Comparison of ENCODE assay signal across 1 cellular context in genomic region chr11:46361283-46362145, GRCh38.
TF ChIP-seq lines count a peak whose summit lies in the region.

No MANE protein-coding gene starts in this region.

TF ChIP-seq in K562, 482 proteins besides CTCF, POLR2A, EP300 and RAD21 (continued from another document and continues in another):
- TF ChIP-seq USF1 (CRISPR knock-in tag; IDR thresholded peaks at IDR 0.05) (no peak), RFX7 (CRISPR knock-in tag; IDR thresholded peaks at IDR 0.05) (no peak), GMEB1 (CRISPR knock-in tag; IDR thresholded peaks at IDR 0.05) (no peak; the same call in 1 of the 2 replicates), ILK (tag; IDR thresholded peaks at IDR 0.05; ENCODE audit: borderline replicate concordance, low read depth) (no peak), TAL1 (IDR thresholded peaks at IDR 0.05) (no peak), HDAC6 (IDR thresholded peaks at IDR 0.05; ENCODE audit: low read depth, low read length) (no peak), TOE1 (IDR thresholded peaks at IDR 0.05; ENCODE audit: borderline replicate concordance) (no peak), TOE1 (CRISPR knock-in tag; IDR thresholded peaks at IDR 0.05; ENCODE audit: borderline replicate concordance, low read depth) (no peak), ZNF184 (CRISPR knock-in tag; IDR thresholded peaks at IDR 0.05) (no peak), ZEB2 (IDR thresholded peaks at IDR 0.05) (no peak), FOXA1 (IDR thresholded peaks at IDR 0.05; ENCODE audit: borderline replicate concordance) (no peak), SMARCC2 (IDR thresholded peaks at IDR 0.05; ENCODE audit: low read depth) (no peak), IRF1 (CRISPR knock-in tag; IDR thresholded peaks at IDR 0.05; ENCODE audit: borderline replicate concordance) (no peak), BRCA1 (IDR thresholded peaks at IDR 0.05) (no peak), BRCA1 (CRISPR knock-in tag; IDR thresholded peaks at IDR 0.05) (no peak), PHF21A (IDR thresholded peaks at IDR 0.05; ENCODE audit: borderline replicate concordance, low read depth) (no peak; the same call in 1 of the 2 replicates), ZBTB9 (CRISPR knock-in tag; IDR thresholded peaks at IDR 0.05) (0 out of 2 replicates have a peak, but pooled peaks have one; percentile 40), ZNF232 (CRISPR knock-in tag; IDR thresholded peaks at IDR 0.05) (no peak), THRA (IDR thresholded peaks at IDR 0.05) (no peak), TFAP4 (CRISPR knock-in tag; IDR thresholded peaks at IDR 0.05; ENCODE audit: borderline replicate concordance) (peak; percentile 66; the same call in 1 of the 2 replicates), ETV5 (CRISPR knock-in tag; IDR thresholded peaks at IDR 0.05; ENCODE audit: low read depth) (no peak), NUFIP1 (IDR thresholded peaks at IDR 0.05; ENCODE audit: partially characterized antibody) (no peak), ETV1 (tag; conservative IDR thresholded peaks at IDR 0.05; ENCODE audit: low read depth) (no peak), ZNF263 (CRISPR knock-in tag; IDR thresholded peaks at IDR 0.05; ENCODE audit: borderline replicate concordance) (peak; percentile 92), BACH1 (tag; IDR thresholded peaks at IDR 0.05) (no peak), U2AF1 (optimal IDR thresholded peaks at IDR 0.05; ENCODE audit: low read depth, low read length) (no peak), ZFX (CRISPR knock-in tag; IDR thresholded peaks at IDR 0.05) (peak; percentile 91), BMI1 (IDR thresholded peaks at IDR 0.05; ENCODE audit: low read length) (no peak), CREBBP (IDR thresholded peaks at IDR 0.05; ENCODE audit: low read depth, low read length) (no peak), ZNF561 (CRISPR knock-in tag; conservative IDR thresholded peaks at IDR 0.05) (no peak), NELFE (IDR thresholded peaks at IDR 0.05; ENCODE audit: insufficient read depth, insufficient read length) (no peak), NCOR1 (IDR thresholded peaks at IDR 0.05) (no peak), KAT2B (IDR thresholded peaks at IDR 0.05; ENCODE audit: low read depth, low read length) (no peak), ZNF584 (CRISPR knock-in tag; IDR thresholded peaks at IDR 0.05; ENCODE audit: low read depth) (0 out of 2 replicates have a peak, but pooled peaks have one; percentile 55), ZNF431 (CRISPR knock-in tag; IDR thresholded peaks at IDR 0.05) (no peak), ZNF512 (tag; IDR thresholded peaks at IDR 0.05) (no peak), POLR3A (IDR thresholded peaks at IDR 0.05; ENCODE audit: borderline replicate concordance, extremely low read depth, insufficient read depth, insufficient read length) (no peak), IFI16 (CRISPR knock-in tag; IDR thresholded peaks at IDR 0.05) (no peak), SIN3A (IDR thresholded peaks at IDR 0.05; ENCODE audit: borderline replicate concordance in 2 of 2, control insufficient read depth in 1 of 2, low read depth in 2 of 2, low read length in 2 of 2) (no peak), NRF1 (conservative IDR thresholded peaks at IDR 0.05 in 1 of 2, IDR thresholded peaks at IDR 0.05 in 1 of 2) (peak; percentile 48 to 54; a peak in 3 of 4 replicates), ZC3H4 (CRISPR knock-in tag; IDR thresholded peaks at IDR 0.05; ENCODE audit: borderline replicate concordance) (no peak), OTX1 (CRISPR knock-in tag; IDR thresholded peaks at IDR 0.05) (no peak), ZBTB7A (IDR thresholded peaks at IDR 0.05; ENCODE audit: borderline replicate concordance, control insufficient read depth, low read depth, low read length) (peak; percentile 63; the same call in 1 of the 2 replicates), CREB3L1 (IDR thresholded peaks at IDR 0.05; ENCODE audit: borderline replicate concordance, low read depth) (no peak), YBX1 (IDR thresholded peaks at IDR 0.05) (no peak), FOXJ2 (tag; IDR thresholded peaks at IDR 0.05) (no peak), ELF2 (CRISPR knock-in tag; IDR thresholded peaks at IDR 0.05) (no peak), DACH1 (IDR thresholded peaks at IDR 0.05; ENCODE audit: partially characterized antibody) (no peak), ASH1L (IDR thresholded peaks at IDR 0.05; ENCODE audit: borderline replicate concordance, low read depth, partially characterized antibody) (no peak), MED1 (CRISPR knock-in tag; IDR thresholded peaks at IDR 0.05; ENCODE audit: borderline replicate concordance) (no peak), SPI1 (IDR thresholded peaks at IDR 0.05; ENCODE audit: borderline replicate concordance, low read depth, low read length) (peak; percentile 98), KDM5B (IDR thresholded peaks at IDR 0.05; ENCODE audit: insufficient replicate concordance, low read depth, low read length) (no peak), ZC3H11A (IDR thresholded peaks at IDR 0.05; ENCODE audit: low read depth, low read length) (no peak), CBFA2T2 (conservative IDR thresholded peaks at IDR 0.05) (no peak), U2AF2 (optimal IDR thresholded peaks at IDR 0.05; ENCODE audit: low read depth, low read length) (no peak), FOSL1 (tag; conservative IDR thresholded peaks at IDR 0.05) (no peak), NFIC (IDR thresholded peaks at IDR 0.05) (no peak), POLR2B (IDR thresholded peaks at IDR 0.05; ENCODE audit: low read depth, partially characterized antibody) (peak; percentile 28), TARDBP (IDR thresholded peaks at IDR 0.05) (0 out of 2 replicates have a peak, but pooled peaks have one; percentile 27), CHCHD3 (CRISPR knock-in tag; IDR thresholded peaks at IDR 0.05) (no peak), SMC3 (conservative IDR thresholded peaks at IDR 0.05; ENCODE audit: insufficient read depth, low read depth, low read length) (no peak), TAF7 (tag; IDR thresholded peaks at IDR 0.05) (no peak)
